In genomic region chr13:37616131-37616530, GRCh38 we compare ENCODE assay signal across 30 cellular contexts. TPM values are rescaled to one million over a fixed set of nuclear protein-coding genes. Genes with fewer than 3 reads are reported as not detected.
A peak's percentile ranks its signal among the peaks of the same experiment; 100 is the strongest.
DNase-seq lines count a peak whose midpoint lies in the region; ATAC-seq, FAIRE-seq and TF ChIP-seq lines count a peak whose summit lies in the region.
"Had no signal": no experiment of that assay in that cellular context is flagged by ENCODE, and none has a peak within 500 bp of the region (broad histone marks: within the 10 kb centered on the region; RNA-seq: fewer than 3 reads in every experiment).

No MANE protein-coding gene starts in this region.

- no peaks in the 10 kb centered on the region for H3K4me1 ChIP-seq in lower lobe of right lung
- H3K4me1 ChIP-seq: Peyer's patch, right atrium auricular region had no signal

- H3K27ac ChIP-seq in VCaP (peak overlapping the region; percentile 43), lower lobe of right lung (no peak overlapping the region)
- H3K27ac ChIP-seq: ascending aorta, ovary, Peyer's patch, right atrium auricular region, upper lobe of left lung had no signal

- peak; percentile 97 for FAIRE-seq in islet of Langerhans (lab: Jason Lieb, UNC)
- FAIRE-seq: endothelial cell of umbilical vein, GM19239, H54 had no signal

- no peak overlapping the region for H3K4me3 ChIP-seq in lower lobe of right lung
- H3K4me3 ChIP-seq: ascending aorta, MG63, mucosa of descending colon, ovary, Peyer's patch, right atrium auricular region, upper lobe of left lung had no signal

- H3K36me3 ChIP-seq in lower lobe of right lung, result no peaks in the 10 kb centered on the region
- H3K36me3 ChIP-seq: ascending aorta, MG63, ovary, Peyer's patch, right atrium auricular region, upper lobe of left lung had no signal

- no peaks in the 10 kb centered on the region for H3K9me3 ChIP-seq in lower lobe of right lung
- H3K9me3 ChIP-seq: ascending aorta, MG63, mucosa of descending colon, ovary, Peyer's patch, right atrium auricular region, upper lobe of left lung had no signal

- intact Hi-C loops in lower lobe of right lung (cut with DNase I), result no loop called here

- no peaks in the 10 kb centered on the region for H3K27me3 ChIP-seq in lower lobe of right lung (ENCODE audit: low read depth)
- H3K27me3 ChIP-seq: ascending aorta, MG63, ovary, Peyer's patch, right atrium auricular region, upper lobe of left lung had no signal

- DNase-seq in EL, result peak; percentile 63
- no peak for DNase-seq in SW480 (ENCODE audit: low spot score)
- no peak for DNase-seq in activated CD4-positive, alpha-beta T cell treated with anti-CD3 and anti-CD28 coated beads for 1 hour
- DNase-seq in C1 segment of cervical spinal cord (lab: John Stamatoyannopoulos, UW), result no peak
- DNase-seq in lower lobe of right lung, result no peak
- DNase-seq: activated CD4-positive, CD25-positive, alpha-beta regulatory T cell treated with anti-CD3 and anti-CD28 coated beads, Interleukin-2, amount 50 U/mL, for 72 hours; activated CD8-positive, alpha-beta T cell treated with anti-CD3 and anti-CD28 coated beads, Interleukin-2, amount 10 ng/mL, durations not matched to agents 7 days and 5 days; activated effector memory CD4-positive, alpha-beta T cell treated with anti-CD3 and anti-CD28 coated beads, Interleukin-2, amount 50 U/mL, for 16 hours; activated naive CD8-positive, alpha-beta T cell treated with anti-CD3 and anti-CD28 coated beads for 36 hours; activated T-cell treated with anti-CD3 and anti-CD28 coated beads for 4 hours; GDM1; KG1; kidney; MG63; mucosa of descending colon; NCI-H1417; NCI-H2081; NCI-H2227 treated with DMSO at 0.1 percent for 48 hours; NCI-H69; ovary; Peyer's patch; stimulated activated CD4-positive, alpha-beta T cell treated with anti-CD3 and anti-CD28 coated beads, Interleukin-2, amount 100 ng/mL, for 48 hours; upper lobe of left lung had no signal

- no peak for ATAC-seq in lower lobe of right lung
- ATAC-seq: activated CD8-positive, alpha-beta T cell treated with anti-CD3 and anti-CD28 coated beads, Interleukin-2, amount 10 ng/mL, durations not matched to agents 7 days and 5 days; mucosa of descending colon had no signal

- no peak for TF ChIP-seq CTCF in VCaP (conservative IDR thresholded peaks at IDR 0.05)
- TF ChIP-seq CTCF in lower lobe of right lung (IDR thresholded peaks at IDR 0.05), result no peak

RNA-seq across cellular contexts. Expression of gene POSTN, which starts 17.6 kb away (rescaled TPM):
- 14.5 TPM for total RNA-seq in lower lobe of right lung
- total RNA-seq: activated CD8-positive, alpha-beta T cell treated with anti-CD3 and anti-CD28 coated beads, Interleukin-2, amount 10 ng/mL, durations not matched to agents 7 days and 5 days; activated naive CD8-positive, alpha-beta T cell treated with anti-CD3 and anti-CD28 coated beads for 36 hours had no signal
